Comparison of ENCODE assay signal across 12 cellular contexts in the genomic region with DNA sequence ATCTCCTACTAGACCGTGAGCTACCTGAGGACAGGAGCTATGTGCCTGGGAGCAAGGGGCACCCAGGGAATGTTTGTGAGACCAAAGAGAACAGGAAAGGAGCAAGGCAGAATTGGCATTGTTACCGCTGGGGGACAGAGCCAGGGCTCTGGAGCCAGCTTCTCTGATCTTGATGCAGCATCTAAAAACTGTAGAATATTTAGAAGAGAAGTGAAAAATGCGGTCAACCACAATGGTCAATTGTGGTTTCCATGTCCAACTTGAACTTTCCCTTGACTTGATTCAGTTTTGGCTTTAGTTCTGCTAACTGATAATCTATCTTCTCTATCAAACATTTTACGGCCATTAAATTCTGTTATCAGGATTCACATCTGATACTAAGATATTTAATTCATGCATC.
DNase-seq lines count a peak whose midpoint lies in the region; ATAC-seq and TF ChIP-seq lines count a peak whose summit lies in the region.
"Had no signal": no experiment of that assay in that cellular context is flagged by ENCODE, and none has a peak within 500 bp of the region (broad histone marks: within the 10 kb centered on the region; RNA-seq: fewer than 3 reads in every experiment).

No MANE protein-coding gene starts in this region.

- dilution Hi-C loops in mammary epithelial cell (cut with HindIII; ENCODE audit: low sequenced_read_pairs) = no loop called here

- TF ChIP-seq CTCF in mammary epithelial cell (conservative IDR thresholded peaks at IDR 0.05 in 1 of 2, IDR thresholded peaks at IDR 0.05 in 1 of 2; ENCODE audit: extremely low read depth in 1 of 2, insufficient read depth in 1 of 2, low read depth in 1 of 2, low read length in 2 of 2) = no peak
- TF ChIP-seq CTCF in MCF 10A (IDR thresholded peaks at IDR 0.05; ENCODE audit: unreplicated experiment) = no peak

- H3K27ac Mint-ChIP-seq in MCF 10A (ENCODE audit: low read depth, unreplicated experiment) = no peak overlapping the region
- no peak overlapping the region for H3K27ac Mint-ChIP-seq in activated CD8-positive, alpha-beta T cell treated with anti-CD3 and anti-CD28 coated beads, Interleukin-2, amount 10 ng/mL, durations not matched to agents 7 days and 5 days
- H3K27ac Mint-ChIP-seq: IgD-negative memory B cell had no signal

- 98% methylated on average over 4 of the region's 4 CpGs for WGBS in mammary epithelial cell (ENCODE audit: low coverage, missing lambda C conversion rate)
- WGBS in GM23248 (ENCODE audit: low coverage in 1 of 2, low lambda C conversion rate in 2 of 2, missing lambda C conversion rate in 2 of 2), 2 experiments = 85% methylated on average over 4 of the region's 4 CpGs

- POLR2A ChIA-PET in MCF 10A (lab: Yijun Ruan, JAX) = no interaction called here
- POLR2A ChIA-PET in activated CD8-positive, alpha-beta T cell treated with anti-CD3 and anti-CD28 coated beads, Interleukin-2, amount 10 ng/mL, durations not matched to agents 7 days and 5 days (lab: Charles Lee) = no interaction called here

- H3K4me3 ChIP-seq in mammary epithelial cell (replicated peaks in 1 of 3; ENCODE audit: insufficient read depth in 1 of 3, low read depth in 2 of 3, low read length in 3 of 3) (no peak overlapping the region), GM23248 (no peak overlapping the region)
- H3K4me3 ChIP-seq: breast epithelium, tibial nerve had no signal

- ATAC-seq in HG03432 (IDR thresholded peaks at IDR 0.05; ENCODE audit: unreplicated experiment) = peak; percentile 85
- no peak for ATAC-seq in left lobe of liver
- ATAC-seq in activated CD8-positive, alpha-beta T cell treated with anti-CD3 and anti-CD28 coated beads, Interleukin-2, amount 10 ng/mL, durations not matched to agents 7 days and 5 days = no peak

- H3K9ac ChIP-seq in mammary epithelial cell (ENCODE audit: insufficient read depth, low read length) (no peak overlapping the region), GM23248 (no peak overlapping the region)

- H2AFZ ChIP-seq in mammary epithelial cell (ENCODE audit: low read depth, low read length) (no peak overlapping the region), GM23248 (no peak overlapping the region)

- intact Hi-C loops in mammary epithelial cell (cut with micrococcal nuclease) = no loop called here
- intact Hi-C loops in MCF 10A (cut with micrococcal nuclease) = no loop called here

- no peaks in the 10 kb centered on the region for H3K36me3 Mint-ChIP-seq in MCF 10A (ENCODE audit: insufficient read depth, unreplicated experiment)
- H3K36me3 Mint-ChIP-seq in activated CD8-positive, alpha-beta T cell treated with anti-CD3 and anti-CD28 coated beads, Interleukin-2, amount 10 ng/mL, durations not matched to agents 7 days and 5 days (ENCODE audit: low read depth) = no peaks in the 10 kb centered on the region
- H3K36me3 Mint-ChIP-seq: IgD-negative memory B cell had no signal

- no peaks in the 10 kb centered on the region for H3K9me3 Mint-ChIP-seq in MCF 10A (ENCODE audit: unreplicated experiment)
- H3K9me3 Mint-ChIP-seq in activated CD8-positive, alpha-beta T cell treated with anti-CD3 and anti-CD28 coated beads, Interleukin-2, amount 10 ng/mL, durations not matched to agents 7 days and 5 days (ENCODE audit: insufficient read depth) = no peaks in the 10 kb centered on the region
- H3K9me3 Mint-ChIP-seq: IgD-negative memory B cell had no signal

- DNase-seq in mammary epithelial cell = no peak
- no peak for DNase-seq in MCF 10A (ENCODE audit: unreplicated experiment)
- DNase-seq in GM23248 = no peak
- no peak for DNase-seq in left lobe of liver (ENCODE audit: low spot score)
- DNase-seq in activated CD8-positive, alpha-beta T cell treated with anti-CD3 and anti-CD28 coated beads, Interleukin-2, amount 10 ng/mL, durations not matched to agents 7 days and 5 days = no peak
- DNase-seq in effector CD8-positive, alpha-beta T cell (lab: John Stamatoyannopoulos, UW) = no peak
- no peak for DNase-seq in hypothalamus (lab: John Stamatoyannopoulos, UW)
- DNase-seq: activated T-cell treated with anti-CD3 and anti-CD28 coated beads, Interleukin-2, amount 50 U/mL, for 1 hour had no signal

- H3K27me3 Mint-ChIP-seq in MCF 10A (ENCODE audit: insufficient read depth, unreplicated experiment) = no peaks in the 10 kb centered on the region
- no peaks in the 10 kb centered on the region for H3K27me3 Mint-ChIP-seq in activated CD8-positive, alpha-beta T cell treated with anti-CD3 and anti-CD28 coated beads, Interleukin-2, amount 10 ng/mL, durations not matched to agents 7 days and 5 days (ENCODE audit: low read depth)
- H3K27me3 Mint-ChIP-seq: IgD-negative memory B cell had no signal

- CTCF ChIA-PET in mammary epithelial cell (lab: Charles Lee; ENCODE audit: low non-redundant PET) = no interaction called here
- CTCF ChIA-PET in MCF 10A (lab: Yijun Ruan, JAX) = interaction anchor here (1.0 kb wide), 1 partner anchor 24 kb away, joined by 3 read pairs; no protein-coding TSS in a partner anchor
- CTCF ChIA-PET in activated CD8-positive, alpha-beta T cell treated with anti-CD3 and anti-CD28 coated beads, Interleukin-2, amount 10 ng/mL, durations not matched to agents 7 days and 5 days (lab: Charles Lee) = no interaction called here

- H3K4me2 ChIP-seq in mammary epithelial cell (ENCODE audit: insufficient read depth, low read depth, low read length) (no peak overlapping the region), GM23248 (ENCODE audit: unreplicated experiment) (no peak overlapping the region)

- no peak overlapping the region for H3K4me3 Mint-ChIP-seq in MCF 10A (ENCODE audit: unreplicated experiment)
- H3K4me3 Mint-ChIP-seq in activated CD8-positive, alpha-beta T cell treated with anti-CD3 and anti-CD28 coated beads, Interleukin-2, amount 10 ng/mL, durations not matched to agents 7 days and 5 days = no peak overlapping the region
- H3K4me3 Mint-ChIP-seq: IgD-negative memory B cell had no signal

- no peaks in the 10 kb centered on the region for H3K36me3 ChIP-seq in mammary epithelial cell (ENCODE audit: insufficient read depth, low read length)
- H3K36me3 ChIP-seq in GM23248 (ENCODE audit: low read depth) = no peaks in the 10 kb centered on the region
- H3K36me3 ChIP-seq: breast epithelium, tibial nerve had no signal

- no peaks in the 10 kb centered on the region for H3K9me2 ChIP-seq in GM23248 (ENCODE audit: insufficient read depth)

- H3K9me3 ChIP-seq in mammary epithelial cell (replicated peaks; ENCODE audit: insufficient read depth, low read length) (no peaks in the 10 kb centered on the region), GM23248 (ENCODE audit: low read depth) (no peaks in the 10 kb centered on the region)
- H3K9me3 ChIP-seq: breast epithelium, tibial nerve had no signal

- H3K4me1 Mint-ChIP-seq in MCF 10A (ENCODE audit: insufficient read depth, unreplicated experiment) = peaks cover 8% of the 10 kb centered on the region
- no peaks in the 10 kb centered on the region for H3K4me1 Mint-ChIP-seq in activated CD8-positive, alpha-beta T cell treated with anti-CD3 and anti-CD28 coated beads, Interleukin-2, amount 10 ng/mL, durations not matched to agents 7 days and 5 days (ENCODE audit: low read depth)
- H3K4me1 Mint-ChIP-seq: IgD-negative memory B cell had no signal

- in situ Hi-C loops in mammary epithelial cell (cut with MboI; ENCODE audit: low sequenced_read_pairs in 2 of 2) = no loop called here
- in situ Hi-C loops in GM23248 (cut with MboI) = no loop called here

- H3K27ac ChIP-seq in mammary epithelial cell (ENCODE audit: insufficient read depth, low read depth, low read length) (peak overlapping the region; percentile 30), GM23248 (peak overlapping the region; percentile 5; the same call in 1 of the 2 replicates)
- H3K27ac ChIP-seq: breast epithelium, tibial nerve had no signal

- H3K27me3 ChIP-seq in mammary epithelial cell (ENCODE audit: insufficient read depth, low read length) = no peaks in the 10 kb centered on the region
- no peaks in the 10 kb centered on the region for H3K27me3 ChIP-seq in GM23248 (replicated peaks; ENCODE audit: insufficient read depth)
- H3K27me3 ChIP-seq: breast epithelium, tibial nerve had no signal

- no peaks in the 10 kb centered on the region for H3F3A ChIP-seq in GM23248 (ENCODE audit: insufficient read depth)

- no TSS peak for BruUV-seq in mammary epithelial cell (replicated peaks; lab: Mats Ljungman, UMichigan)
- BruUV-seq in MCF 10A (replicated peaks; lab: Mats Ljungman, UMichigan) = no TSS peak

- H3K79me2 ChIP-seq in mammary epithelial cell (ENCODE audit: insufficient read depth, low read length) = no peaks in the 10 kb centered on the region
- H3K79me2 ChIP-seq in GM23248 (ENCODE audit: insufficient read depth) = no peaks in the 10 kb centered on the region

- H3K4me1 ChIP-seq in mammary epithelial cell (ENCODE audit: insufficient read depth, low read length) (peaks cover 5% of the 10 kb centered on the region), GM23248 (ENCODE audit: insufficient read depth) (peaks cover 13% of the 10 kb centered on the region; the same call in 1 of the 2 replicates)
- H3K4me1 ChIP-seq: breast epithelium, tibial nerve had no signal

- H4K20me1 ChIP-seq in mammary epithelial cell (ENCODE audit: insufficient read depth, low read length) (no peaks in the 10 kb centered on the region), GM23248 (ENCODE audit: insufficient read depth) (no peaks in the 10 kb centered on the region)
